In genomic region chr17:27354051-27354490, GRCh38 we compare ENCODE assay signal across 8 cellular contexts.
DNase-seq lines count a peak whose midpoint lies in the region; ATAC-seq and TF ChIP-seq lines count a peak whose summit lies in the region.

No MANE protein-coding gene starts in this region.

- DNase-seq in SK-N-MC (ENCODE audit: low read depth, low spot score) (no peak), foreskin fibroblast (no peak), NCI-H1105 (lab: John Stamatoyannopoulos, UW) (no peak), dedifferentiated amniotic fluid mesenchymal stem cell (ENCODE audit: extremely low spot score) (no peak)
- no peak for DNase-seq in activated effector memory CD4-positive, alpha-beta T cell treated with Interleukin-2 at 50 U/mL for 16 hours

- H3K9ac ChIP-seq in SK-N-MC (ENCODE audit: insufficient read length) (no peak overlapping the region), skeletal muscle satellite cell (ENCODE audit: low read depth, low read length) (peak overlapping the region; percentile 71)

- TF ChIP-seq CTCF in foreskin fibroblast (IDR thresholded peaks at IDR 0.05; ENCODE audit: low read depth, low read length) = no peak

- peak overlapping the region; percentile 99 for H3K27ac ChIP-seq in SK-N-MC

- H3K4me3 ChIP-seq in SK-N-MC (no peak overlapping the region), foreskin fibroblast (ENCODE audit: low read depth in 1 of 2, low read length in 2 of 2) (peak overlapping the region; percentile 64 to 74), skeletal muscle satellite cell (ENCODE audit: low read length) (peak overlapping the region; percentile 65)

- no peaks in the 10 kb centered on the region for H3K27me3 ChIP-seq in skeletal muscle satellite cell (ENCODE audit: control insufficient read depth, insufficient read depth, low read length)

- 0 out of 2 replicates have a peak, but pooled peaks cover 3% of the 10 kb centered on the region for H3K9me3 ChIP-seq in SK-N-MC (ENCODE audit: low read depth, low read length)
- H3K9me3 ChIP-seq in skeletal muscle satellite cell (replicated peaks; ENCODE audit: low read length) = no peaks in the 10 kb centered on the region

- peak; percentile 27 for ATAC-seq in GM19395 (IDR thresholded peaks at IDR 0.05; ENCODE audit: unreplicated experiment)
- no peak for ATAC-seq in GM18907 (IDR thresholded peaks at IDR 0.05; ENCODE audit: unreplicated experiment)

- H3K36me3 ChIP-seq in SK-N-MC (ENCODE audit: insufficient read depth, low read length) (no peaks in the 10 kb centered on the region), skeletal muscle satellite cell (ENCODE audit: insufficient read depth, low read length) (no peaks in the 10 kb centered on the region)

- H3K4me1 ChIP-seq in skeletal muscle satellite cell (ENCODE audit: control insufficient read depth, insufficient read depth, low read length) = peaks cover 12% of the 10 kb centered on the region

- H3K4me2 ChIP-seq in skeletal muscle satellite cell (ENCODE audit: low read length) = peak overlapping the region; percentile 83
